1 cellular context compared by ENCODE assay signal in the genomic region with DNA sequence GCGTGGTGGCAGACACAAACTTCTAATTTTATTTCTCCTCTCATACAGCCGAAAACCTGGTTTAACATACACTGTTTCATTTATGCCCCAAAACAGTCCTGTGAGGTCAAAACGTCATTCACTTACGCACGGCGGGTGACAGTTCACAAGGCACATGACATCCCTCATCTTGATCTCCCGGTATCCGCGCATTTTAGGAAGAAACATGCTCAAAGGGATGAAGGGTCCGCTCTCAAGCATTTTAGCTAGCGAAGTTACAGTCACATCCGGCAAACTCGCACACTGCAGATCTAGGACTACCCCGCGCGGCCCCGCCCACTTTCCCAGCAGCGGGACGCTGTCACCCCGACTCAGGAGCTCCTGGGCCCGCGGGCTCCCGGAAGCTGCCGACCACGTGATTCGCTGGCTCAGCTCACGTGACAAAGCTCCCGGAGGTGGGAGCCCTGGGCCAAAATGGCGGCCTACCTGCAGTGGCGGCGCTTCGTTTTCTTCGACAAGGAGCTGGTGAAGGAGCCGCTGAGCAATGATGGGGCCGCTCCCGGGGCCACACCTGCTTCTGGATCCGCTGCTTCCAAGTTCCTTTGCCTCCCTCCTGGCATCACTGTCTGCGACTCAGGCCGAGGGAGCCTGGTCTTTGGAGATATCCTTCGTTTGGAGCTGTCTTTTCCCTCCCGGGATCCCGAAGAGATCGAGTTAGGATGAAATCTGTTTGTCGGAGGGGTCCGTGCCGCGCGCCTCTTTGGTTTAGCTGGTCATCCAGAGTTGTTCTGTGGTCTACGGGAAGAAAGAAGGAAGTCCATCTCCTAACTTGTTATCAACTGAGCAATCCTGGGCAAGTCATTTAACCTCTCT.
TF ChIP-seq lines count a peak whose summit lies in the region.

A gene (plus strand): TSS at position 448 of the 852 bp plus-strand sequence. CDS start 6 bp downstream, at position 454.

TF ChIP-seq in HepG2, 621 proteins besides CTCF, POLR2A, EP300 and RAD21 (continued from another document and continues in another):
- peak; percentile 27; the same call in 1 of the 2 replicates for TF ChIP-seq CEBPG (CRISPR knock-in tag; IDR thresholded peaks at IDR 0.05)
- peak; percentile 42 for TF ChIP-seq AGO2 (optimal IDR thresholded peaks at IDR 0.05; ENCODE audit: low read depth, low read length)
- TF ChIP-seq GFI1 (CRISPR knock-in tag; IDR thresholded peaks at IDR 0.05; ENCODE audit: borderline replicate concordance), result no peak
- peak; percentile 83; the same call in 1 of the 2 replicates for TF ChIP-seq ZNF350 (CRISPR knock-in tag; IDR thresholded peaks at IDR 0.05; ENCODE audit: borderline replicate concordance, low read depth)
- peak; percentile 93 for TF ChIP-seq YEATS2 (CRISPR knock-in tag; IDR thresholded peaks at IDR 0.05; ENCODE audit: borderline replicate concordance)
- TF ChIP-seq REPIN1 (CRISPR knock-in tag; IDR thresholded peaks at IDR 0.05; ENCODE audit: borderline replicate concordance, low read depth), result 0 out of 2 replicates have a peak, but pooled peaks have one; percentile 31
- peak; percentile 40; the same call in 1 of the 2 replicates for TF ChIP-seq KDM5B (CRISPR knock-in tag; IDR thresholded peaks at IDR 0.05; ENCODE audit: borderline replicate concordance)
- TF ChIP-seq, protein P1, sequence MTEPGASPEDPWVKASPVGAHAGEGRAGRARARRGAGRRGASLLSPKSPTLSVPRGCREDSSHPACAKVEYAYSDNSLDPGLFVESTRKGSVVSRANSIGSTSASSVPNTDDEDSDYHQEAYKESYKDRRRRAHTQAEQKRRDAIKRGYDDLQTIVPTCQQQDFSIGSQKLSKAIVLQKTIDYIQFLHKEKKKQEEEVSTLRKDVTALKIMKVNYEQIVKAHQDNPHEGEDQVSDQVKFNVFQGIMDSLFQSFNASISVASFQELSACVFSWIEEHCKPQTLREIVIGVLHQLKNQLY (CRISPR knock-in tag; IDR thresholded peaks at IDR 0.05), result peak; percentile 86; the same call in 1 of the 2 replicates
- 0 out of 2 replicates have a peak, but pooled peaks have one; percentile 40 for TF ChIP-seq DNMT3B (CRISPR knock-in tag; conservative IDR thresholded peaks at IDR 0.05)
- no peak for TF ChIP-seq ATAD3A (CRISPR knock-in tag; IDR thresholded peaks at IDR 0.05)
- TF ChIP-seq, protein P2, sequence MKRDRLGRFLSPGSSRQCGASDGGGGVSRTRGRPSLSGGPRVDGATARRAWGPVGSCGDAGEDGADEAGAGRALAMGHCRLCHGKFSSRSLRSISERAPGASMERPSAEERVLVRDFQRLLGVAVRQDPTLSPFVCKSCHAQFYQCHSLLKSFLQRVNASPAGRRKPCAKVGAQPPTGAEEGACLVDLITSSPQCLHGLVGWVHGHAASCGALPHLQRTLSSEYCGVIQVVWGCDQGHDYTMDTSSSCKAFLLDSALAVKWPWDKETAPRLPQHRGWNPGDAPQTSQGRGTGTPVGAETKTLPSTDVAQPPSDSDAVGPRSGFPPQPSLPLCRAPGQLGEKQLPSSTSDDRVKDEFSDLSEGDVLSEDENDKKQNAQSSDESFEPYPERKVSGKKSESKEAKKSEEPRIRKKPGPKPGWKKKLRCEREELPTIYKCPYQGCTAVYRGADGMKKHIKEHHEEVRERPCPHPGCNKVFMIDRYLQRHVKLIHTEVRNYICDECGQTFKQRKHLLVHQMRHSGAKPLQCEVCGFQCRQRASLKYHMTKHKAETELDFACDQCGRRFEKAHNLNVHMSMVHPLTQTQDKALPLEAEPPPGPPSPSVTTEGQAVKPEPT (CRISPR knock-in tag; IDR thresholded peaks at IDR 0.05; ENCODE audit: low read depth), result 0 out of 2 replicates have a peak, but pooled peaks have one; percentile 34
- TF ChIP-seq ZNF550 (CRISPR knock-in tag; IDR thresholded peaks at IDR 0.05; ENCODE audit: borderline replicate concordance), result no peak
- no peak for TF ChIP-seq ZMYM2 (CRISPR knock-in tag; IDR thresholded peaks at IDR 0.05)
- TF ChIP-seq TAF1 (CRISPR knock-in tag; IDR thresholded peaks at IDR 0.05), result peak; percentile 85
- TF ChIP-seq, protein P3, sequence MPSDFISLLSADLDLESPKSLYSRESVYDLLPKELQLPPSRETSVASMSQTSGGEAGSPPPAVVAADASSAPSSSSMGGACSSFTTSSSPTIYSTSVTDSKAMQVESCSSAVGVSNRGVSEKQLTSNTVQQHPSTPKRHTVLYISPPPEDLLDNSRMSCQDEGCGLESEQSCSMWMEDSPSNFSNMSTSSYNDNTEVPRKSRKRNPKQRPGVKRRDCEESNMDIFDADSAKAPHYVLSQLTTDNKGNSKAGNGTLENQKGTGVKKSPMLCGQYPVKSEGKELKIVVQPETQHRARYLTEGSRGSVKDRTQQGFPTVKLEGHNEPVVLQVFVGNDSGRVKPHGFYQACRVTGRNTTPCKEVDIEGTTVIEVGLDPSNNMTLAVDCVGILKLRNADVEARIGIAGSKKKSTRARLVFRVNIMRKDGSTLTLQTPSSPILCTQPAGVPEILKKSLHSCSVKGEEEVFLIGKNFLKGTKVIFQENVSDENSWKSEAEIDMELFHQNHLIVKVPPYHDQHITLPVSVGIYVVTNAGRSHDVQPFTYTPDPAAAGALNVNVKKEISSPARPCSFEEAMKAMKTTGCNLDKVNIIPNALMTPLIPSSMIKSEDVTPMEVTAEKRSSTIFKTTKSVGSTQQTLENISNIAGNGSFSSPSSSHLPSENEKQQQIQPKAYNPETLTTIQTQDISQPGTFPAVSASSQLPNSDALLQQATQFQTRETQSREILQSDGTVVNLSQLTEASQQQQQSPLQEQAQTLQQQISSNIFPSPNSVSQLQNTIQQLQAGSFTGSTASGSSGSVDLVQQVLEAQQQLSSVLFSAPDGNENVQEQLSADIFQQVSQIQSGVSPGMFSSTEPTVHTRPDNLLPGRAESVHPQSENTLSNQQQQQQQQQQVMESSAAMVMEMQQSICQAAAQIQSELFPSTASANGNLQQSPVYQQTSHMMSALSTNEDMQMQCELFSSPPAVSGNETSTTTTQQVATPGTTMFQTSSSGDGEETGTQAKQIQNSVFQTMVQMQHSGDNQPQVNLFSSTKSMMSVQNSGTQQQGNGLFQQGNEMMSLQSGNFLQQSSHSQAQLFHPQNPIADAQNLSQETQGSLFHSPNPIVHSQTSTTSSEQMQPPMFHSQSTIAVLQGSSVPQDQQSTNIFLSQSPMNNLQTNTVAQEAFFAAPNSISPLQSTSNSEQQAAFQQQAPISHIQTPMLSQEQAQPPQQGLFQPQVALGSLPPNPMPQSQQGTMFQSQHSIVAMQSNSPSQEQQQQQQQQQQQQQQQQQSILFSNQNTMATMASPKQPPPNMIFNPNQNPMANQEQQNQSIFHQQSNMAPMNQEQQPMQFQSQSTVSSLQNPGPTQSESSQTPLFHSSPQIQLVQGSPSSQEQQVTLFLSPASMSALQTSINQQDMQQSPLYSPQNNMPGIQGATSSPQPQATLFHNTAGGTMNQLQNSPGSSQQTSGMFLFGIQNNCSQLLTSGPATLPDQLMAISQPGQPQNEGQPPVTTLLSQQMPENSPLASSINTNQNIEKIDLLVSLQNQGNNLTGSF (CRISPR knock-in tag; IDR thresholded peaks at IDR 0.05), result no peak
- TF ChIP-seq HDAC6 (IDR thresholded peaks at IDR 0.05; ENCODE audit: low read depth, low read length), result no peak
- TF ChIP-seq, protein P4, sequence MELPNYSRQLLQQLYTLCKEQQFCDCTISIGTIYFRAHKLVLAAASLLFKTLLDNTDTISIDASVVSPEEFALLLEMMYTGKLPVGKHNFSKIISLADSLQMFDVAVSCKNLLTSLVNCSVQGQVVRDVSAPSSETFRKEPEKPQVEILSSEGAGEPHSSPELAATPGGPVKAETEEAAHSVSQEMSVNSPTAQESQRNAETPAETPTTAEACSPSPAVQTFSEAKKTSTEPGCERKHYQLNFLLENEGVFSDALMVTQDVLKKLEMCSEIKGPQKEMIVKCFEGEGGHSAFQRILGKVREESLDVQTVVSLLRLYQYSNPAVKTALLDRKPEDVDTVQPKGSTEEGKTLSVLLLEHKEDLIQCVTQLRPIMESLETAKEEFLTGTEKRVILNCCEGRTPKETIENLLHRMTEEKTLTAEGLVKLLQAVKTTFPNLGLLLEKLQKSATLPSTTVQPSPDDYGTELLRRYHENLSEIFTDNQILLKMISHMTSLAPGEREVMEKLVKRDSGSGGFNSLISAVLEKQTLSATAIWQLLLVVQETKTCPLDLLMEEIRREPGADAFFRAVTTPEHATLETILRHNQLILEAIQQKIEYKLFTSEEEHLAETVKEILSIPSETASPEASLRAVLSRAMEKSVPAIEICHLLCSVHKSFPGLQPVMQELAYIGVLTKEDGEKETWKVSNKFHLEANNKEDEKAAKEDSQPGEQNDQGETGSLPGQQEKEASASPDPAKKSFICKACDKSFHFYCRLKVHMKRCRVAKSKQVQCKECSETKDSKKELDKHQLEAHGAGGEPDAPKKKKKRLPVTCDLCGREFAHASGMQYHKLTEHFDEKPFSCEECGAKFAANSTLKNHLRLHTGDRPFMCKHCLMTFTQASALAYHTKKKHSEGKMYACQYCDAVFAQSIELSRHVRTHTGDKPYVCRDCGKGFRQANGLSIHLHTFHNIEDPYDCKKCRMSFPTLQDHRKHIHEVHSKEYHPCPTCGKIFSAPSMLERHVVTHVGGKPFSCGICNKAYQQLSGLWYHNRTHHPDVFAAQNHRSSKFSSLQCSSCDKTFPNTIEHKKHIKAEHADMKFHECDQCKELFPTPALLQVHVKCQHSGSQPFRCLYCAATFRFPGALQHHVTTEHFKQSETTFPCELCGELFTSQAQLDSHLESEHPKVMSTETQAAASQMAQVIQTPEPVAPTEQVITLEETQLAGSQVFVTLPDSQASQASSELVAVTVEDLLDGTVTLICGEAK (IDR thresholded peaks at IDR 0.05), result no peak
- TF ChIP-seq, protein P4 (CRISPR knock-in tag; IDR thresholded peaks at IDR 0.05), result peak; percentile 33
- no peak for TF ChIP-seq JARID2 (CRISPR knock-in tag; IDR thresholded peaks at IDR 0.05; ENCODE audit: insufficient replicate concordance)
- no peak for TF ChIP-seq TAF15 (IDR thresholded peaks at IDR 0.05; ENCODE audit: low read depth, low read length, poor library complexity, severe bottlenecking)
- peak; percentile 81; the same call in 1 of the 2 replicates for TF ChIP-seq DMAP1 (CRISPR knock-in tag; IDR thresholded peaks at IDR 0.05)
- TF ChIP-seq, protein P5, sequence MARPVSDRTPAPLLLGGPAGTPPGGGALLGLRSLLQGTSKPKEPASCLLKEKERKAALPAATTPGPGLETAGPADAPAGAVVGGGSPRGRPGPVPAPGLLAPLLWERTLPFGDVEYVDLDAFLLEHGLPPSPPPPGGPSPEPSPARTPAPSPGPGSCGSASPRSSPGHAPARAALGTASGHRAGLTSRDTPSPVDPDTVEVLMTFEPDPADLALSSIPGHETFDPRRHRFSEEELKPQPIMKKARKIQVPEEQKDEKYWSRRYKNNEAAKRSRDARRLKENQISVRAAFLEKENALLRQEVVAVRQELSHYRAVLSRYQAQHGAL (CRISPR knock-in tag; IDR thresholded peaks at IDR 0.05; ENCODE audit: not compliant biosample characterization), result no peak
- no peak for TF ChIP-seq ZNF383 (CRISPR knock-in tag; IDR thresholded peaks at IDR 0.05; ENCODE audit: borderline replicate concordance)
- TF ChIP-seq ZNF792 (CRISPR knock-in tag; IDR thresholded peaks at IDR 0.05), result no peak
- no peak for TF ChIP-seq ZNF850 (CRISPR knock-in tag; conservative IDR thresholded peaks at IDR 0.05)
- TF ChIP-seq ZNF724P (CRISPR knock-in tag; IDR thresholded peaks at IDR 0.05; ENCODE audit: borderline replicate concordance), result no peak
- TF ChIP-seq ZFP41 (CRISPR knock-in tag; IDR thresholded peaks at IDR 0.05; ENCODE audit: borderline replicate concordance), result no peak
- no peak for TF ChIP-seq ZNF773 (CRISPR knock-in tag; IDR thresholded peaks at IDR 0.05; ENCODE audit: borderline replicate concordance)
- TF ChIP-seq RCOR2 (CRISPR knock-in tag; IDR thresholded peaks at IDR 0.05), result no peak
- TF ChIP-seq ZNF879 (CRISPR knock-in tag; IDR thresholded peaks at IDR 0.05), result no peak
- 0 out of 2 replicates have a peak, but pooled peaks have one; percentile 11 for TF ChIP-seq NR2F6 (IDR thresholded peaks at IDR 0.05)
- TF ChIP-seq NR2F6 (CRISPR knock-in tag; IDR thresholded peaks at IDR 0.05), result no peak
- TF ChIP-seq, protein P6, sequence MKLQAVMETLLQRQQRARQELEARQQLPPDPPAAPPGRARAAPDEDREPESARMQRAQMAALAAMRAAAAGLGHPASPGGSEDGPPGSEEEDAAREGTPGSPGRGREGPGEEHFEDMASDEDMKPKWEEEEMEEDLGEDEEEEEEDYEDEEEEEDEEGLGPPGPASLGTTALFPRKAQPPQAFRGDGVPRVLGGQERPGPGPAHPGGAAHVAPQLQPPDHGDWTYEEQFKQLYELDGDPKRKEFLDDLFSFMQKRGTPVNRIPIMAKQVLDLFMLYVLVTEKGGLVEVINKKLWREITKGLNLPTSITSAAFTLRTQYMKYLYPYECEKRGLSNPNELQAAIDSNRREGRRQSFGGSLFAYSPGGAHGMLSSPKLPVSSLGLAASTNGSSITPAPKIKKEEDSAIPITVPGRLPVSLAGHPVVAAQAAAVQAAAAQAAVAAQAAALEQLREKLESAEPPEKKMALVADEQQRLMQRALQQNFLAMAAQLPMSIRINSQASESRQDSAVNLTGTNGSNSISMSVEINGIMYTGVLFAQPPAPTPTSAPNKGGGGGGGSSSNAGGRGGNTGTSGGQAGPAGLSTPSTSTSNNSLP (IDR thresholded peaks at IDR 0.05; ENCODE audit: low read depth, low read length), result no peak
- TF ChIP-seq SETDB1 (CRISPR knock-in tag; IDR thresholded peaks at IDR 0.05; ENCODE audit: borderline replicate concordance), result no peak
- peak; percentile 97 for TF ChIP-seq GABPB1 (CRISPR knock-in tag; IDR thresholded peaks at IDR 0.05)
- TF ChIP-seq ZNF451 (CRISPR knock-in tag; IDR thresholded peaks at IDR 0.05), result no peak
